ENCODE assay signal across 10 cellular contexts in genomic region chrX:22950278-22951266, GRCh38. TPM values are rescaled to one million over a fixed set of nuclear protein-coding genes. Genes with fewer than 3 reads are reported as not detected.
DNase-seq lines count a peak whose midpoint lies in the region; ATAC-seq and TF ChIP-seq lines count a peak whose summit lies in the region.
"Had no signal": no experiment of that assay in that cellular context is flagged by ENCODE, and none has a peak within 500 bp of the region (broad histone marks: within the 10 kb centered on the region; RNA-seq: fewer than 3 reads in every experiment).

No MANE protein-coding gene starts in this region.

- H3K4me3 ChIP-seq in NB4 (ENCODE audit: low read depth, low read length) = no peak overlapping the region

- H3K4me1 Mint-ChIP-seq in activated naive CD8-positive, alpha-beta T cell treated with anti-CD3 and anti-CD28 coated beads, Interleukin-2, amount 50 U/mL, for 24 hours = no peaks in the 10 kb centered on the region

- H3K27me3 Mint-ChIP-seq in activated naive CD8-positive, alpha-beta T cell treated with anti-CD3 and anti-CD28 coated beads, Interleukin-2, amount 50 U/mL, for 24 hours = peaks cover 1% of the 10 kb centered on the region

- no peak for TF ChIP-seq POLR2A in NB4 (IDR thresholded peaks at IDR 0.05; ENCODE audit: extremely low read depth, insufficient read length)

- no peaks in the 10 kb centered on the region for H3K9me3 Mint-ChIP-seq in activated naive CD8-positive, alpha-beta T cell treated with anti-CD3 and anti-CD28 coated beads, Interleukin-2, amount 50 U/mL, for 24 hours

- H3K27ac Mint-ChIP-seq in activated naive CD8-positive, alpha-beta T cell treated with anti-CD3 and anti-CD28 coated beads, Interleukin-2, amount 50 U/mL, for 24 hours = no peak overlapping the region

- DNase-seq in DMS53 (lab: John Stamatoyannopoulos, UW) (peak; percentile 73), NB4 (ENCODE audit: low read depth) (peak; percentile 59), cerebellar cortex (ENCODE audit: low spot score) (peak; percentile 9), myocyte (ENCODE audit: low read depth) (peak; percentile 62)
- DNase-seq in stimulated activated CD4-positive, alpha-beta T cell treated with anti-CD3 and anti-CD28 coated beads, Interleukin-12 subunit alpha, Interleukin-12 subunit beta, amount 100 ng/mL, for 4 hours = no peak
- DNase-seq in activated naive CD8-positive, alpha-beta T cell treated with anti-CD3 and anti-CD28 coated beads, Interleukin-2, amount 50 U/mL, for 24 hours = no peak
- DNase-seq: activated CD8-positive, alpha-beta memory T cell treated with anti-CD3 and anti-CD28 coated beads, Interleukin-2, amount 50 U/mL, for 48 hours had no signal

- no peak overlapping the region for H3K4me3 Mint-ChIP-seq in activated naive CD8-positive, alpha-beta T cell treated with anti-CD3 and anti-CD28 coated beads, Interleukin-2, amount 50 U/mL, for 24 hours

- H3K36me3 Mint-ChIP-seq in activated naive CD8-positive, alpha-beta T cell treated with anti-CD3 and anti-CD28 coated beads, Interleukin-2, amount 50 U/mL, for 24 hours (ENCODE audit: low read depth) = no peaks in the 10 kb centered on the region

- TF ChIP-seq CTCF in NB4 (IDR thresholded peaks at IDR 0.05; ENCODE audit: low read depth, low read length) = no peak

- ATAC-seq in GM19397 (IDR thresholded peaks at IDR 0.05; ENCODE audit: unreplicated experiment) = no peak
- ATAC-seq in activated naive CD8-positive, alpha-beta T cell treated with anti-CD3 and anti-CD28 coated beads, Interleukin-2, amount 50 U/mL, for 24 hours = no peak
- no peak for ATAC-seq in GM18861 (IDR thresholded peaks at IDR 0.05; ENCODE audit: unreplicated experiment)
- ATAC-seq: Panc1 had no signal

RNA-seq across cellular contexts. Expression of gene DDX53, which starts 49.2 kb away (rescaled TPM):
- total RNA-seq in myocyte = not detected in 2 replicates
- polyA plus RNA-seq in myocyte (2012) = not detected

Comparison
In these comparisons a context has a peak if more than half of its experiments do, and no peak if none do; other contexts are left out.
1. DNase-seq: peak in DMS53 (single experiment), NB4 (single experiment), cerebellar cortex (single experiment) and myocyte (single experiment); none in stimulated activated CD4-positive, alpha-beta T cell treated with anti-CD3 and anti-CD28 coated beads, Interleukin-12 subunit alpha, Interleukin-12 subunit beta, amount 100 ng/mL, for 4 hours (single experiment) and activated naive CD8-positive, alpha-beta T cell treated with anti-CD3 and anti-CD28 coated beads, Interleukin-2, amount 50 U/mL, for 24 hours (single experiment).